16 cellular contexts compared by ENCODE assay signal in genomic region chr12:103833891-103834290, GRCh38. TPM values are rescaled to one million over a fixed set of nuclear protein-coding genes. Genes with fewer than 3 reads are reported as not detected.
DNase-seq lines count a peak whose midpoint lies in the region; ATAC-seq, FAIRE-seq and TF ChIP-seq lines count a peak whose summit lies in the region.
"Had no signal": no experiment of that assay in that cellular context is flagged by ENCODE, and none has a peak within 500 bp of the region (broad histone marks: within the 10 kb centered on the region; RNA-seq: fewer than 3 reads in every experiment).

No MANE protein-coding gene starts in this region.

- peaks cover 58% of the 10 kb centered on the region for H3K4me1 Mint-ChIP-seq in HFFc6 (ENCODE audit: low read depth)

- ATAC-seq in GM19324 (IDR thresholded peaks at IDR 0.05; ENCODE audit: low FRiP score, unreplicated experiment) (no peak), Right ventricle myocardium inferior (no peak), pancreas (no peak)
- ATAC-seq: body of pancreas; effector memory CD8-positive, alpha-beta T cell had no signal

- H3K9me3 Mint-ChIP-seq in HFFc6, result 0 out of 2 replicates have a peak, but pooled peaks cover 11% of the 10 kb centered on the region
- H3K9me3 Mint-ChIP-seq: IgD-negative memory B cell had no signal

- no peaks in the 10 kb centered on the region for H3K36me3 ChIP-seq in BJ (ENCODE audit: control insufficient read depth, insufficient read depth, low read length)
- H3K36me3 ChIP-seq in brain microvascular endothelial cell (replicated peaks), result no peaks in the 10 kb centered on the region
- no peaks in the 10 kb centered on the region for H3K36me3 ChIP-seq in liver (ENCODE audit: control insufficient read depth in 4 of 4, insufficient read depth in 3 of 4, low read depth in 1 of 4, low read length in 3 of 4)
- no peaks in the 10 kb centered on the region for H3K36me3 ChIP-seq in pancreas

- DNase-seq in BJ (ENCODE audit: low read depth), result no peak
- DNase-seq in HFFc6, result no peak
- no peak for DNase-seq in brain microvascular endothelial cell
- DNase-seq in GM03348 (ENCODE audit: low spot score), result no peak
- no peak for DNase-seq in Right ventricle myocardium inferior (ENCODE audit: missing footprints)
- no peak for DNase-seq in pancreas
- DNase-seq: activated CD8-positive, alpha-beta memory T cell treated with anti-CD3 and anti-CD28 coated beads for 24 hours; activated effector memory CD4-positive, alpha-beta T cell treated with anti-CD3 and anti-CD28 coated beads, Interleukin-2, amount 50 U/mL, for 16 hours; body of pancreas; DMS79 treated with DMSO at 0.1 percent for 48 hours; effector memory CD8-positive, alpha-beta T cell; SK-N-SH; trophoblast cell had no signal

- CTCF ChIA-PET in BJ (lab: Yijun Ruan, JAX), result interaction anchor here (0.8 to 1.4 kb wide), 4 partner anchors 12 to 53 kb away, joined by 3 to 4 read pairs (median 4); no protein-coding TSS in a partner anchor

- H3K27me3 ChIP-seq in BJ (ENCODE audit: control insufficient read depth, insufficient read depth, low read length) (no peaks in the 10 kb centered on the region), brain microvascular endothelial cell (replicated peaks) (no peaks in the 10 kb centered on the region), liver (ENCODE audit: control insufficient read depth in 4 of 4, insufficient read depth in 4 of 4, low read length in 3 of 4) (no peaks in the 10 kb centered on the region), pancreas (no peaks in the 10 kb centered on the region)
- H3K27me3 ChIP-seq: body of pancreas had no signal

- FAIRE-seq in pancreas (lab: Jason Lieb, UNC), result no peak

- H3K9me3 ChIP-seq in liver (ENCODE audit: control insufficient read depth in 4 of 4, low read length in 3 of 4), result peaks cover 0 to 2% (median 0%) of the 10 kb centered on the region in 4 donors
- no peaks in the 10 kb centered on the region for H3K9me3 ChIP-seq in pancreas
- H3K9me3 ChIP-seq: body of pancreas had no signal

- no peaks in the 10 kb centered on the region; the same call in none of the 2 replicates for H3K27me3 Mint-ChIP-seq in HFFc6 (ENCODE audit: insufficient read depth)

- TF ChIP-seq CTCF in BJ (IDR thresholded peaks at IDR 0.05; ENCODE audit: insufficient read depth, low read depth, low read length) (0 out of 2 replicates have a peak, but pooled peaks have one; percentile 17), HFFc6 (IDR thresholded peaks at IDR 0.05) (peak; percentile 35; the same call in 1 of the 2 replicates), brain microvascular endothelial cell (IDR thresholded peaks at IDR 0.05; ENCODE audit: low read depth, low read length, missing control alignments) (peak; percentile 33), liver (IDR thresholded peaks at IDR 0.05; ENCODE audit: low read depth, low read length, missing input control) (no peak), pancreas (IDR thresholded peaks at IDR 0.05) (no peak)

- H3K27ac Mint-ChIP-seq in HFFc6, result peak overlapping the region; percentile 68
- H3K27ac Mint-ChIP-seq: effector memory CD8-positive, alpha-beta T cell; IgD-negative memory B cell had no signal

- no peak overlapping the region for H3K27ac ChIP-seq in brain microvascular endothelial cell
- H3K27ac ChIP-seq in liver (ENCODE audit: low read depth in 1 of 2, low read length in 2 of 2), result no peak overlapping the region
- no peak overlapping the region for H3K27ac ChIP-seq in pancreas
- H3K27ac ChIP-seq: body of pancreas had no signal

- H3K4me1 ChIP-seq in liver (ENCODE audit: control insufficient read depth in 4 of 4, insufficient read depth in 4 of 4, low read length in 3 of 4) (peaks cover 9 to 21% (median 11%) of the 10 kb centered on the region in 4 donors), pancreas (peaks cover 3 to 10% (median 4%) of the 10 kb centered on the region in 3 donors)

- peaks cover 33% of the 10 kb centered on the region for H3K36me3 Mint-ChIP-seq in HFFc6 (ENCODE audit: low read depth)

- in situ Hi-C loops in brain microvascular endothelial cell (cut with HindIII; ENCODE audit: low pct_ligation_motif_present, low sequenced_read_pairs), result no loop called here

- intact Hi-C loops in Right ventricle myocardium inferior (cut with DNase I), result no loop called here
- intact Hi-C loops in pancreas (cut with DNase I), result no loop called here

- 80% methylated on average over 2 of the region's 2 CpGs for WGBS in liver
- 80 to 83% methylated on average over 2 of the region's 2 CpGs for WGBS in pancreas, 2 donors

- peak; percentile 12 to 37 for TF ChIP-seq RAD21 in liver (IDR thresholded peaks at IDR 0.05)

- H3K4me3 Mint-ChIP-seq in HFFc6, result peak overlapping the region; percentile 59
- H3K4me3 Mint-ChIP-seq: effector memory CD8-positive, alpha-beta T cell had no signal

- POLR2A ChIA-PET in BJ (lab: Charles Lee), result interaction anchor here (1.2 kb wide), 1 partner anchor 8 kb away, joined by 5 read pairs; the partner anchor contains the start of gene NT5DC3

- no peak overlapping the region for H3K9ac ChIP-seq in liver (ENCODE audit: low read depth in 1 of 2, low read length in 2 of 2)
- H3K9ac ChIP-seq: SK-N-SH had no signal

- no peak overlapping the region for H3K4me3 ChIP-seq in BJ (ENCODE audit: low read depth, low read length)
- H3K4me3 ChIP-seq in brain microvascular endothelial cell (ENCODE audit: low read depth, low read length), result no peak overlapping the region
- H3K4me3 ChIP-seq in liver (ENCODE audit: low read depth in 1 of 3, low read length in 3 of 3), result no peak overlapping the region
- H3K4me3 ChIP-seq in pancreas, result no peak overlapping the region
- H3K4me3 ChIP-seq: body of pancreas had no signal

TF ChIP-seq in liver, 16 proteins besides CTCF, POLR2A, EP300 and RAD21:
- TF ChIP-seq RXRA (IDR thresholded peaks at IDR 0.05), result no peak
- no peak for TF ChIP-seq TAF1 (conservative IDR thresholded peaks at IDR 0.05)
- no peak for TF ChIP-seq EGR1 (IDR thresholded peaks at IDR 0.05; ENCODE audit: low read depth in 2 of 2)
- TF ChIP-seq HNF4G (IDR thresholded peaks at IDR 0.05), result no peak
- TF ChIP-seq YY1 (IDR thresholded peaks at IDR 0.05), result no peak
- TF ChIP-seq HNF4A (conservative IDR thresholded peaks at IDR 0.05), result peak in 1 of 2 donors; percentile 18
- no peak for TF ChIP-seq ZBTB33 (IDR thresholded peaks at IDR 0.05)

RNA-seq across cellular contexts. Expression of gene NT5DC3, which starts 7.1 kb away (rescaled TPM):
- polyA plus RNA-seq in BJ (2011; rRNA removed) (1.2 and 2.6 TPM in 2 replicates), liver (1 to 10 TPM; 1.3 to 2.8 TPM), pancreas (1 to 10 TPM; 2.6 to 4.2 TPM)
- 4.5 and 6.7 TPM in 2 replicates for polyA minus RNA-seq in BJ (2011; rRNA and poly(A)+ RNA removed)
- total RNA-seq in HFFc6 (2021; fragmentation: NEBNext Ultra II Directional; extraction: Animal tissue kit (Norgen Biotek cat#: 25700)), result 10 to 100 TPM; 10.5 to 12.8 (median 11.3) TPM
- total RNA-seq in liver (1 to 10 TPM; 6.0 to 9.0 TPM), Right ventricle myocardium inferior (3.1 TPM), pancreas (1 to 10 TPM; 2.9 to 6.4 (median 4.2) TPM)

Comparison
In these comparisons a context has a peak if more than half of its experiments do, and no peak if none do; other contexts are left out.
1. CTCF ChIP-seq: peak in BJ (single experiment), HFFc6 (single experiment) and brain microvascular endothelial cell (single experiment); none in liver (single experiment) and pancreas (0 of 4).